1 cellular context compared by ENCODE assay signal in the genomic region with DNA sequence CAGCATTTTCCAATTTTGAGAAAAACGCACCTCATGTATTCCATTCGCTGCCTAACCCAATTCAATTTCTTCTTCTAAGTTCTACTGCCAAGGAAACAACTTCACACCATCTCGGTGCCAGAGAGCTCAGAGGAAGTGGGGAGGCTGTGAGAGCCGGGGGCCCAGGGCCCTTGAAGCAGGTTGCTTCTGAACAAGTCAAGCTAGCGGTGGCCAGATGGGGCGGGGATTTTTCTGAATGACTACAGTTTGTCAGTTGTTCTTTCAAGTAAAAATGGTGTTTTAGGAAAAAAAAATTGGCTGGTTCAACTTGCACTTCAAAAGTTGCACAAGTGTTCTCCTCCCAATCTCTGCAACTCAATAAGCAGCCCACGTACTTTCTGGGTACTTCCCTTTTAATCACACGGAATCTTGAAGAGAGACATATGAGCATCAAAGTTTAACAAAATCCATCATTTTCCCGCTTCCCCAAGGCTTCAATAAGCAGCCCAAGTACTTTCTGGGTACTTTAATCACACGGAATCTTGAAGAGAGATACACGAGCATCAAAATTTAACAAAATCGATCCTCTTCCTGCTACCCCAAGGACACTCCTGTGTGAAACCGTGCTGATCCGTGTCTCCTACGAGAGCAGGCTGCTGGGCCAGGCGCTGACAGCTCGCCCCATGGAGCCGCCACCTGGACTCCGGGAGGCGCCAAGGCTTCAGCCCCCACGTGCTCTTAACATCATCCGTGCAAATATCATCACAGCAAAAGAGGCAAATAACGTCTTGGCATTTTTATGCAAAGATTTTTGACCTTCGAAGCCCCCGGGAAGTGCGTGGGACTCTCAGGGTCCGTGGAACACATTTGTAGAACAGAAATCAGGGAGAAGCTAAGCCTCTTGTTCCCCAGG.
TF ChIP-seq lines count a peak whose summit lies in the region.

No MANE protein-coding gene starts in this region.

TF ChIP-seq in H1, 55 proteins besides CTCF, POLR2A, EP300 and RAD21 (continued from another document):
- TF ChIP-seq TEAD4 (IDR thresholded peaks at IDR 0.05; ENCODE audit: low read depth, low read length) (no peak), GABPA (IDR thresholded peaks at IDR 0.05; ENCODE audit: borderline replicate concordance, insufficient read depth, low read length) (no peak), RBBP5 (IDR thresholded peaks at IDR 0.05; ENCODE audit: borderline replicate concordance, low read depth, low read length) (no peak), CHD1 (IDR thresholded peaks at IDR 0.05; ENCODE audit: low read depth, low read length) (no peak), SP4 (IDR thresholded peaks at IDR 0.05; ENCODE audit: low read length) (no peak), SUZ12 (IDR thresholded peaks at IDR 0.05; ENCODE audit: low read length) (no peak), CHD2 (IDR thresholded peaks at IDR 0.05; ENCODE audit: low read length) (no peak), MAFK (IDR thresholded peaks at IDR 0.05; ENCODE audit: low read depth, low read length) (no peak), EZH2 (IDR thresholded peaks at IDR 0.05; ENCODE audit: low read depth, low read length, severe bottlenecking) (no peak), SIRT6 (IDR thresholded peaks at IDR 0.05; ENCODE audit: low read length) (no peak), USF2 (IDR thresholded peaks at IDR 0.05; ENCODE audit: low read length) (no peak), CTBP2 (IDR thresholded peaks at IDR 0.05; ENCODE audit: borderline replicate concordance, insufficient read depth, insufficient read length, low read length) (no peak)
